In the genomic region with DNA sequence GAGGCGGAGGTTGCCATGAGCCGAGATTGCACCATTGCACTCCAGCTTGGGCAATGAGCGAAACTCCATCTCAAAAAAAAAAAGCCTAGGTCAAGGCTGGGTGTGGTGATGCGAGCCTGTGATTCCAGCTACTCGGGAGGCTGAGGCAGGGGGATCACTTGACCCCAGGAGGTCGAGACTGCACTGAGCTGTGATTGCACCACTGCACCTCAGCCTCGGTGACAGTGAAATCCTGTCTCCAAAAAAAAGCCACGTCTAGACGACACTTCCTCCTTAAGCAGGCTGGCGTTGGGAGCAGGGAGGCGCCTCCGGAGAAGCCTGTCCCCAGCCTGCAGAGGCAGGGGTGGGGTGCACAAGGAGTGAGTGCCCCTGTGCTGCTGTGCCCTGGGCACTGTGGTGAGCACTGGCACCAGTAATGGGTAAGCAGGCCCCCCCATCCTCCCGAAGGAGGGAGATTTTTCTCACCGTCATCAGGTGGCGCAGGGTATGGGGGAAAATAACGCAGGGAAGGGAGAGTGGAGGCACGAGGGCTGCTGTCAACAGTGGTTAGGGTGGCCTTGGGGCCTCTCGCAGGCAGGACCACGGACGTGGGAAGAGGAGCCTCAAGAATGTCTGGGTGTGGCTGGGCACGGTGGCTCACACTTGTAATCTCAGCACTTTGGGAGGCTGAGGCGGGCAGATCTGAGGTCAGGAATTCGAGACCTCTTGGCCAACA, we compare ENCODE assay signal across 6 cellular contexts. TPM values are rescaled to one million over a fixed set of nuclear protein-coding genes. Genes with fewer than 3 reads are reported as not detected.
DNase-seq lines count a peak whose midpoint lies in the region.

No MANE protein-coding gene starts in this region.

- DNase-seq in DMS53 (lab: John Stamatoyannopoulos, UW) (peak; percentile 23), DMS53 treated with DMSO at 0.1 percent for 48 hours (lab: John Stamatoyannopoulos, UW; ENCODE audit: unreplicated experiment) (no peak), HT-29 (ENCODE audit: low spot score) (no peak), germinal center (ENCODE audit: low spot score) (no peak)
- DNase-seq in activated gamma-delta T cell treated with anti-CD3 and anti-CD28 coated beads, Interleukin-2, amount 50 U/mL, for 16 hours (ENCODE audit: low read depth): peak; percentile 57
- DNase-seq in stimulated activated CD8-positive, alpha-beta memory T cell treated with anti-CD3 and anti-CD28 coated beads, Interleukin-7, amount 100 ng/mL, for 48 hours (ENCODE audit: extremely low read depth in 1 of 2, low read depth in 1 of 2): peak; percentile 64 to 70

RNA-seq across cellular contexts. Expression of a gene that starts 0.7 kb away (rescaled TPM):
- total RNA-seq in HT-29 (2014; rRNA removed; shearing (Covaris generic)): 5.5 and 11.1 TPM in 2 replicates

RNA-seq across cellular contexts. Expression of a gene that starts 6.0 kb away (rescaled TPM):
- 90.3 and 97.0 TPM in 2 replicates for total RNA-seq in HT-29 (2014; rRNA removed; shearing (Covaris generic))

RNA-seq across cellular contexts. Expression of a gene that starts 7.5 kb away (rescaled TPM):
- total RNA-seq in HT-29 (2014; rRNA removed; shearing (Covaris generic)): 288 and 299 TPM in 2 replicates

RNA-seq across cellular contexts. Expression of a gene that starts 9.7 kb away (rescaled TPM):
- total RNA-seq in HT-29 (2014; rRNA removed; shearing (Covaris generic)): 0.34 and 1.6 TPM in 2 replicates

RNA-seq across cellular contexts. Expression of a gene that starts 26.1 kb away (rescaled TPM):
- 12.9 and 16.9 TPM in 2 replicates for total RNA-seq in HT-29 (2014; rRNA removed; shearing (Covaris generic))

Comparison
In these comparisons a context has a peak if more than half of its experiments do, and no peak if none do; other contexts are left out.
1. DNase-seq: peak in DMS53 (single experiment), activated gamma-delta T cell treated with anti-CD3 and anti-CD28 coated beads, Interleukin-2, amount 50 U/mL, for 16 hours (single experiment) and stimulated activated CD8-positive, alpha-beta memory T cell treated with anti-CD3 and anti-CD28 coated beads, Interleukin-7, amount 100 ng/mL, for 48 hours (2 of 2); none in DMS53 treated with DMSO at 0.1 percent for 48 hours (single experiment), HT-29 (single experiment) and germinal center (single experiment).